Comparison of ENCODE assay signal across 10 cellular contexts in genomic region chr9:89435315-89435823, GRCh38.
A peak's percentile ranks its signal among the peaks of the same experiment; 100 is the strongest.
DNase-seq lines count a peak whose midpoint lies in the region; ATAC-seq, FAIRE-seq and TF ChIP-seq lines count a peak whose summit lies in the region.
"Had no signal": no experiment of that assay in that cellular context is flagged by ENCODE, and none has a peak within 500 bp of the region (broad histone marks: within the 10 kb centered on the region; RNA-seq: fewer than 3 reads in every experiment).

No MANE protein-coding gene starts in this region.

- peaks cover 86% of the 10 kb centered on the region for H3K4me1 Mint-ChIP-seq in activated naive CD4-positive, alpha-beta T cell treated with anti-CD3 and anti-CD28 coated beads for 36 hours (ENCODE audit: low read depth)
- H3K4me1 Mint-ChIP-seq in activated CD8-positive, alpha-beta T cell treated with anti-CD3 and anti-CD28 coated beads for 36 hours (ENCODE audit: low read depth) = peaks cover 85% of the 10 kb centered on the region

- TF ChIP-seq EP300 in transverse colon (IDR thresholded peaks at IDR 0.05; ENCODE audit: low read depth) = no peak

- H3K4me3 ChIP-seq in iPS-20b (ENCODE audit: low read length) (peak overlapping the region; percentile 55), transverse colon (no peak overlapping the region)
- H3K4me3 ChIP-seq: psoas muscle had no signal

- 37 to 50% methylated on average over 1 to 8 of the region's 8 CpGs for WGBS in transverse colon (ENCODE audit: low coverage in 1 of 2), 2 donors

- POLR2A ChIA-PET in activated CD8-positive, alpha-beta T cell treated with anti-CD3 and anti-CD28 coated beads for 36 hours (lab: Charles Lee) = interaction anchor here (1.3 to 2.7 kb wide), 3 partner anchors 9 to 22 kb away, joined by 3 to 15 read pairs (median 6); no protein-coding TSS in a partner anchor

- H3K27me3 ChIP-seq in iPS-20b (ENCODE audit: insufficient read depth, low read length) (no peaks in the 10 kb centered on the region), transverse colon (no peaks in the 10 kb centered on the region)

- no peak for DNase-seq in activated naive CD4-positive, alpha-beta T cell treated with anti-CD3 and anti-CD28 coated beads for 36 hours
- no peak for DNase-seq in activated naive CD4-positive, alpha-beta T cell treated with anti-CD3 and anti-CD28 coated beads, Interleukin-2, amount 50 U/mL, for 16 hours
- no peak for DNase-seq in activated CD8-positive, alpha-beta T cell treated with anti-CD3 and anti-CD28 coated beads for 36 hours
- DNase-seq in transverse colon (peak; percentile 92), RCC 7860 (ENCODE audit: low spot score) (no peak)
- DNase-seq in activated effector memory CD4-positive, alpha-beta T cell treated with anti-CD3 and anti-CD28 coated beads, Interleukin-2, amount 50 U/mL, for 16 hours = no peak
- DNase-seq: activated CD4-positive, alpha-beta T cell treated with anti-CD3 and anti-CD28 coated beads, Interleukin-2, amount 50 U/mL, for 1 hour had no signal

- H3K27me3 Mint-ChIP-seq in activated naive CD4-positive, alpha-beta T cell treated with anti-CD3 and anti-CD28 coated beads for 36 hours (ENCODE audit: low read depth) = no peaks in the 10 kb centered on the region
- H3K27me3 Mint-ChIP-seq in activated CD8-positive, alpha-beta T cell treated with anti-CD3 and anti-CD28 coated beads for 36 hours = no peaks in the 10 kb centered on the region

- intact Hi-C loops in activated naive CD4-positive, alpha-beta T cell treated with anti-CD3 and anti-CD28 coated beads for 36 hours (cut with micrococcal nuclease) = no loop called here
- intact Hi-C loops in activated CD8-positive, alpha-beta T cell treated with anti-CD3 and anti-CD28 coated beads for 36 hours (cut with micrococcal nuclease) = no loop called here
- intact Hi-C loops in transverse colon (cut with DNase I; ENCODE audit: low total_unique reads) = no loop called here

- peak overlapping the region; percentile 71; the same call in 1 of the 2 replicates for H3K9ac ChIP-seq in iPS-20b (ENCODE audit: low read depth, low read length)

- no peaks in the 10 kb centered on the region for H3K9me3 ChIP-seq in iPS-20b (ENCODE audit: insufficient read depth, low read depth, low read length)
- H3K9me3 ChIP-seq in transverse colon = no peaks in the 10 kb centered on the region
- H3K9me3 ChIP-seq: psoas muscle had no signal

- no peak for TF ChIP-seq POLR2A in transverse colon (IDR thresholded peaks at IDR 0.05)

- H3K36me3 ChIP-seq in iPS-20b (ENCODE audit: insufficient read depth, low read depth, low read length) (no peaks in the 10 kb centered on the region), transverse colon (no peaks in the 10 kb centered on the region)

- no peak for ATAC-seq in activated CD8-positive, alpha-beta T cell treated with anti-CD3 and anti-CD28 coated beads for 36 hours
- ATAC-seq in GM21737 (IDR thresholded peaks at IDR 0.05; ENCODE audit: unreplicated experiment) = no peak
- ATAC-seq: psoas muscle had no signal

- CTCF ChIA-PET in activated naive CD4-positive, alpha-beta T cell treated with anti-CD3 and anti-CD28 coated beads for 36 hours (lab: Charles Lee) = interaction anchor here (1.3 kb wide), 1 partner anchor 27 kb away, joined by 3 read pairs; no protein-coding TSS in a partner anchor
- CTCF ChIA-PET in activated CD8-positive, alpha-beta T cell treated with anti-CD3 and anti-CD28 coated beads for 36 hours (lab: Charles Lee) = interaction anchor here (1.2 kb wide), 1 partner anchor 39 kb away, joined by 3 read pairs; no protein-coding TSS in a partner anchor

- H3K36me3 Mint-ChIP-seq in activated naive CD4-positive, alpha-beta T cell treated with anti-CD3 and anti-CD28 coated beads for 36 hours (ENCODE audit: low read depth) = peaks cover 7% of the 10 kb centered on the region
- H3K36me3 Mint-ChIP-seq in activated CD8-positive, alpha-beta T cell treated with anti-CD3 and anti-CD28 coated beads for 36 hours (ENCODE audit: low read depth) = peaks cover 59% of the 10 kb centered on the region

- H3K27ac ChIP-seq in iPS-20b (ENCODE audit: low read length) (peak overlapping the region; percentile 98), transverse colon (peak overlapping the region in 3 of 4 donors; percentile 43 to 78 (median 70))
- H3K27ac ChIP-seq: psoas muscle had no signal

- H3K27ac Mint-ChIP-seq in activated naive CD4-positive, alpha-beta T cell treated with anti-CD3 and anti-CD28 coated beads for 36 hours = peak overlapping the region; percentile 71
- H3K27ac Mint-ChIP-seq in activated CD8-positive, alpha-beta T cell treated with anti-CD3 and anti-CD28 coated beads for 36 hours = peak overlapping the region; percentile 81

- no peaks in the 10 kb centered on the region for H3K9me3 Mint-ChIP-seq in activated naive CD4-positive, alpha-beta T cell treated with anti-CD3 and anti-CD28 coated beads for 36 hours
- no peaks in the 10 kb centered on the region for H3K9me3 Mint-ChIP-seq in activated CD8-positive, alpha-beta T cell treated with anti-CD3 and anti-CD28 coated beads for 36 hours

- no peak for FAIRE-seq in RCC 7860 (lab: Jason Lieb, UNC)

- H3K4me1 ChIP-seq in iPS-20b (ENCODE audit: insufficient read depth, low read length) (peaks cover 33% of the 10 kb centered on the region; the same call in 1 of the 2 replicates), transverse colon (peaks cover 30 to 62% (median 43%) of the 10 kb centered on the region in 4 donors)

- H3K4me3 Mint-ChIP-seq in activated naive CD4-positive, alpha-beta T cell treated with anti-CD3 and anti-CD28 coated beads for 36 hours = no peak overlapping the region
- H3K4me3 Mint-ChIP-seq in activated CD8-positive, alpha-beta T cell treated with anti-CD3 and anti-CD28 coated beads for 36 hours = no peak overlapping the region

- TF ChIP-seq CTCF in activated CD8-positive, alpha-beta T cell treated with anti-CD3 and anti-CD28 coated beads for 36 hours (IDR thresholded peaks at IDR 0.05) = no peak
- no peak for TF ChIP-seq CTCF in transverse colon (IDR thresholded peaks at IDR 0.05)

- in situ Hi-C loops in transverse colon (cut with MboI; ENCODE audit: low pct_ligation_motif_present in 1 of 4, low pct_unique_long_range_greater_than_20kb in 1 of 4, low sequenced_read_pairs in 3 of 4) = no loop called here
